7 cellular contexts compared by ENCODE assay signal in the genomic region with DNA sequence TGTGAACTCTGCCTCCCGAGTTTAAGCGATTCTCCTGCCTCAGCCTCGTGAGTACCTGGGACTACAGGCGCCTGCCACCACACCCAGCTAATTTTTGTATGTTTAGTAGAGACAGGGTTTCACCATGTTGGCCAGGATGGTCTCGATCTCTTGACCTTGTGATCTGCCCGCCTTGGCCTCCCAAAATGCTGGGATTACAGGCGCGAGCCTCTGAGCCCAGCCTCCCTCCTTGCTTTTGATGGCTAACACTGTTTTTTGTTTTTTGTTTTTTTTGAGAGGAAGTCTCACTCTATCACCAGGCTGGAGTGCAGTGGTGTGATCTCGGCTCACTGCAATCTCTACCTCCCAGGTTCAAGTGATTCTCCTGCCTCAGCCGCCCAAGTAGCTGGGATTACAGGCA.
DNase-seq lines count a peak whose midpoint lies in the region; ATAC-seq, FAIRE-seq and TF ChIP-seq lines count a peak whose summit lies in the region.
"Not testable (repeated sequence)": the region's sequence is repeated elsewhere in the genome, so short reads cannot be mapped to it uniquely, and the experiment has no call there.

No MANE protein-coding gene starts in this region.

- not testable (repeated sequence) for H4K12ac ChIP-seq in trophoblast cell (ENCODE audit: low read depth, low read length)

- not testable (repeated sequence) for H4K8ac ChIP-seq in trophoblast cell (ENCODE audit: low read depth, low read length)

- peak overlapping the region in 2 of 3 donors; percentile 71 to 74 for H3K27ac Mint-ChIP-seq in CD4-positive, CD25-positive, alpha-beta regulatory T cell
- peak overlapping the region; percentile 78 for H3K27ac Mint-ChIP-seq in T-helper 17 cell
- H3K27ac Mint-ChIP-seq in activated T-helper 17 cell treated with anti-CD3 and anti-CD28 coated beads, Interleukin-2, amount 50 U/mL, for 72 hours: peak overlapping the region; percentile 45
- H3K27ac Mint-ChIP-seq in central memory CD8-positive, alpha-beta T cell (ENCODE audit: low read depth): peak overlapping the region; percentile 33
- peak overlapping the region; percentile 48 for H3K27ac Mint-ChIP-seq in stimulated activated memory B cell treated with anti-CD40 and anti-IgM and Interleukin-4, amounts not matched to agents 10 μg/mL and 1 μg/mL and 100 μg/mL, for 72 hours

- H3K79me1 ChIP-seq in trophoblast cell (ENCODE audit: low read length): not testable (repeated sequence)

- not testable (repeated sequence) for H3K14ac ChIP-seq in trophoblast cell (ENCODE audit: low read length)

- not testable (repeated sequence) for DNase-seq in CD4-positive, CD25-positive, alpha-beta regulatory T cell; T-helper 17 cell; central memory CD8-positive, alpha-beta T cell (ENCODE audit: low spot score in 2 of 2); HepG2 (ENCODE audit: low spot score); trophoblast cell

- H3K4me3 ChIP-seq in CD4-positive, CD25-positive, alpha-beta regulatory T cell (ENCODE audit: low read depth, low read length); HepG2 (replicated peaks in 1 of 3; ENCODE audit: insufficient read depth in 1 of 3, low read depth in 2 of 3, low read length in 3 of 3); trophoblast cell (ENCODE audit: low read depth, low read length): not testable (repeated sequence)

- not testable (repeated sequence) for H3K4me2 ChIP-seq in HepG2 (ENCODE audit: low read depth, low read length); trophoblast cell (ENCODE audit: low read length)

- not testable (repeated sequence) for H3K9me3 ChIP-seq in CD4-positive, CD25-positive, alpha-beta regulatory T cell (ENCODE audit: control insufficient read depth in 2 of 2, low read length in 2 of 2); T-helper 17 cell (ENCODE audit: control insufficient read depth, low read length, poor library complexity, severe bottlenecking); HepG2 (ENCODE audit: low read length); trophoblast cell (ENCODE audit: insufficient read depth, low read depth, low read length)

- not testable (repeated sequence) for H3K23ac ChIP-seq in trophoblast cell (ENCODE audit: low read length)

- BruUV-seq in HepG2 (replicated peaks; lab: Mats Ljungman, UMichigan): not testable (repeated sequence)

- H2BK12ac ChIP-seq in trophoblast cell (ENCODE audit: low read length): not testable (repeated sequence)

- not testable (repeated sequence) for TF ChIP-seq EP300 in HepG2 (IDR thresholded peaks at IDR 0.05; ENCODE audit: low read depth in 2 of 2, low read length in 2 of 2); HepG2 (CRISPR knock-in tag; IDR thresholded peaks at IDR 0.05; ENCODE audit: borderline replicate concordance)

- not testable (repeated sequence) for H3K18ac ChIP-seq in trophoblast cell (ENCODE audit: low read length)

- TF ChIP-seq POLR2A in HepG2 (IDR thresholded peaks at IDR 0.05; ENCODE audit: insufficient read depth in 1 of 2, low read depth in 2 of 2, low read length in 2 of 2): not testable (repeated sequence)

- TF ChIP-seq CTCF in HepG2 (CRISPR knock-in tag; IDR thresholded peaks at IDR 0.05): not testable (repeated sequence)

- peaks cover 54% of the 10 kb centered on the region for H3K79me2 ChIP-seq in HepG2 (ENCODE audit: insufficient read depth, low read length)
- not testable (repeated sequence) for H3K79me2 ChIP-seq in trophoblast cell (ENCODE audit: control insufficient read depth, insufficient read depth, low read length, poor library complexity)

- ATAC-seq in CD4-positive, CD25-positive, alpha-beta regulatory T cell (ENCODE audit: low read depth in 2 of 2); T-helper 17 cell; activated T-helper 17 cell treated with anti-CD3 and anti-CD28 coated beads, Interleukin-2, amount 50 U/mL, for 72 hours (replicated peaks); central memory CD8-positive, alpha-beta T cell (replicated peaks; ENCODE audit: extremely low read depth, poor library complexity, severe bottlenecking); HepG2; stimulated activated memory B cell treated with anti-CD40 and anti-IgM and Interleukin-4, amounts not matched to agents 10 μg/mL and 1 μg/mL and 100 μg/mL, for 72 hours: not testable (repeated sequence)

- CTCF ChIA-PET in HepG2 (lab: Yijun Ruan, JAX; ENCODE audit: low intra/inter-chr PET ratio, low total read pairs): interaction anchor here (0.6 kb wide), 1 partner anchor 542 kb away, joined by 3 read pairs; no protein-coding TSS in a partner anchor

- H2AK5ac ChIP-seq in trophoblast cell (ENCODE audit: low read length): not testable (repeated sequence)

- not testable (repeated sequence) for H4K91ac ChIP-seq in trophoblast cell (ENCODE audit: low read depth, low read length)

- H3K27ac ChIP-seq in CD4-positive, CD25-positive, alpha-beta regulatory T cell (ENCODE audit: insufficient read depth, low read length, poor library complexity, severe bottlenecking); HepG2 (ENCODE audit: extremely low read length, insufficient read depth, low read length); trophoblast cell (ENCODE audit: low read depth, low read length): not testable (repeated sequence)

- 96% methylated on average over 10 of the region's 10 CpGs for WGBS in HepG2 (ENCODE audit: low lambda C conversion rate)
- no CpG with 5 or more reads among the region's 10 CpGs for whole genome bisulfite sequencing in trophoblast cell (ENCODE audit: extremely low coverage, insufficient coverage, insufficient read length)

- H3K36me3 ChIP-seq in CD4-positive, CD25-positive, alpha-beta regulatory T cell (ENCODE audit: control insufficient read depth, insufficient read depth, low read length): peaks cover 21% of the 10 kb centered on the region
- H3K36me3 ChIP-seq in HepG2 (replicated peaks in 1 of 2; ENCODE audit: control insufficient read depth in 1 of 2, insufficient read depth in 2 of 2, low read length in 2 of 2); trophoblast cell (ENCODE audit: control insufficient read depth in 1 of 2, insufficient read depth in 2 of 2, low read length in 2 of 2): not testable (repeated sequence)

- not testable (repeated sequence) for H2AFZ ChIP-seq in HepG2 (ENCODE audit: low read length); trophoblast cell (ENCODE audit: insufficient read depth, low read length, poor library complexity)

- not testable (repeated sequence) for H3K27me3 ChIP-seq in CD4-positive, CD25-positive, alpha-beta regulatory T cell (ENCODE audit: control insufficient read depth, insufficient read depth, low read length); HepG2 (ENCODE audit: control insufficient read depth in 1 of 2, insufficient read depth in 2 of 2, low read length in 2 of 2); trophoblast cell (ENCODE audit: insufficient read depth, low read length)

- H3K4me1 ChIP-seq in CD4-positive, CD25-positive, alpha-beta regulatory T cell (ENCODE audit: control insufficient read depth, insufficient read depth, low read length, poor library complexity, severe bottlenecking): peaks cover 43% of the 10 kb centered on the region
- peaks cover 18% of the 10 kb centered on the region for H3K4me1 ChIP-seq in HepG2 (ENCODE audit: insufficient read depth, low read length)
- H3K4me1 ChIP-seq in trophoblast cell (ENCODE audit: control insufficient read depth in 1 of 2, insufficient read depth in 2 of 2, low read length in 2 of 2): not testable (repeated sequence)

- peaks cover 15% of the 10 kb centered on the region; the same call in 1 of the 2 replicates for H4K20me1 ChIP-seq in HepG2 (ENCODE audit: insufficient read depth, low read length)

- not testable (repeated sequence) for FAIRE-seq in HepG2 (lab: Jason Lieb, UNC)

- peak overlapping the region; percentile 69 for H3K4ac ChIP-seq in trophoblast cell (ENCODE audit: low read depth, low read length)

- H3K4me1 Mint-ChIP-seq in CD4-positive, CD25-positive, alpha-beta regulatory T cell: peaks cover 45 to 65% (median 49%) of the 10 kb centered on the region in 4 donors
- H3K4me1 Mint-ChIP-seq in T-helper 17 cell: peaks cover 33% of the 10 kb centered on the region
- peaks cover 20% of the 10 kb centered on the region for H3K4me1 Mint-ChIP-seq in activated T-helper 17 cell treated with anti-CD3 and anti-CD28 coated beads, Interleukin-2, amount 50 U/mL, for 72 hours
- peaks cover 55% of the 10 kb centered on the region for H3K4me1 Mint-ChIP-seq in central memory CD8-positive, alpha-beta T cell
- H3K4me1 Mint-ChIP-seq in stimulated activated memory B cell treated with anti-CD40 and anti-IgM and Interleukin-4, amounts not matched to agents 10 μg/mL and 1 μg/mL and 100 μg/mL, for 72 hours: peaks cover 47% of the 10 kb centered on the region

- POLR2A ChIA-PET in HepG2 (lab: Yijun Ruan, JAX): not testable (repeated sequence)

- not testable (repeated sequence) for H2BK5ac ChIP-seq in trophoblast cell (ENCODE audit: low read depth, low read length, poor library complexity)

- in situ Hi-C loops in HepG2 (cut with HindIII; ENCODE audit: extremely low pct_ligation_motif_present, low pct_unique_long_range_greater_than_20kb): not testable (repeated sequence)

- H3K27me3 Mint-ChIP-seq in CD4-positive, CD25-positive, alpha-beta regulatory T cell; T-helper 17 cell; activated T-helper 17 cell treated with anti-CD3 and anti-CD28 coated beads, Interleukin-2, amount 50 U/mL, for 72 hours; central memory CD8-positive, alpha-beta T cell; stimulated activated memory B cell treated with anti-CD40 and anti-IgM and Interleukin-4, amounts not matched to agents 10 μg/mL and 1 μg/mL and 100 μg/mL, for 72 hours: not testable (repeated sequence)

- not testable (repeated sequence) for H3K9me3 Mint-ChIP-seq in CD4-positive, CD25-positive, alpha-beta regulatory T cell; activated T-helper 17 cell treated with anti-CD3 and anti-CD28 coated beads, Interleukin-2, amount 50 U/mL, for 72 hours; central memory CD8-positive, alpha-beta T cell; stimulated activated memory B cell treated with anti-CD40 and anti-IgM and Interleukin-4, amounts not matched to agents 10 μg/mL and 1 μg/mL and 100 μg/mL, for 72 hours

- intact Hi-C loops in HepG2 (cut with micrococcal nuclease; ENCODE audit: unreplicated experiment): not testable (repeated sequence)

- H2BK120ac ChIP-seq in trophoblast cell (ENCODE audit: insufficient read depth, low read length, poor library complexity): not testable (repeated sequence)

- H3K4me3 Mint-ChIP-seq in CD4-positive, CD25-positive, alpha-beta regulatory T cell: peak overlapping the region in 1 of 4 donors; percentile 32
- not testable (repeated sequence) for H3K4me3 Mint-ChIP-seq in T-helper 17 cell; activated T-helper 17 cell treated with anti-CD3 and anti-CD28 coated beads, Interleukin-2, amount 50 U/mL, for 72 hours; central memory CD8-positive, alpha-beta T cell; stimulated activated memory B cell treated with anti-CD40 and anti-IgM and Interleukin-4, amounts not matched to agents 10 μg/mL and 1 μg/mL and 100 μg/mL, for 72 hours

- H3K9ac ChIP-seq in HepG2 (ENCODE audit: insufficient read depth, low read depth, low read length); trophoblast cell (ENCODE audit: low read length): not testable (repeated sequence)

- H3K36me3 Mint-ChIP-seq in CD4-positive, CD25-positive, alpha-beta regulatory T cell: peaks cover 15% of the 10 kb centered on the region
- not testable (repeated sequence) for H3K36me3 Mint-ChIP-seq in T-helper 17 cell (ENCODE audit: low read depth)
- peaks cover 57% of the 10 kb centered on the region for H3K36me3 Mint-ChIP-seq in activated T-helper 17 cell treated with anti-CD3 and anti-CD28 coated beads, Interleukin-2, amount 50 U/mL, for 72 hours (ENCODE audit: low read depth)
- peaks cover 16% of the 10 kb centered on the region for H3K36me3 Mint-ChIP-seq in central memory CD8-positive, alpha-beta T cell (ENCODE audit: insufficient read depth)
- peaks cover 27% of the 10 kb centered on the region for H3K36me3 Mint-ChIP-seq in stimulated activated memory B cell treated with anti-CD40 and anti-IgM and Interleukin-4, amounts not matched to agents 10 μg/mL and 1 μg/mL and 100 μg/mL, for 72 hours

- TF ChIP-seq RAD21 in HepG2 (CRISPR knock-in tag; IDR thresholded peaks at IDR 0.05): not testable (repeated sequence)
